In genomic region chr7:128410092-128410665, GRCh38 we compare ENCODE assay signal across 8 cellular contexts. TPM values are rescaled to one million over a fixed set of nuclear protein-coding genes. Genes with fewer than 3 reads are reported as not detected.
DNase-seq lines count a peak whose midpoint lies in the region; ATAC-seq and TF ChIP-seq lines count a peak whose summit lies in the region.

No MANE protein-coding gene starts in this region.

- H3K27ac Mint-ChIP-seq in natural killer cell treated with Interleukin-12 subunit alpha and Interleukin-12 subunit beta and Interleukin-15 and Interleukin-18, amount 100 ng/mL, for 72 hours: peak overlapping the region in 1 of 2 donors; percentile 73

- H3K4me3 Mint-ChIP-seq in natural killer cell treated with Interleukin-12 subunit alpha and Interleukin-12 subunit beta and Interleukin-15 and Interleukin-18, amount 100 ng/mL, for 72 hours: peak overlapping the region; percentile 90

- no peaks in the 10 kb centered on the region for H3K36me3 ChIP-seq in esophagus muscularis mucosa
- H3K36me3 ChIP-seq in testis (ENCODE audit: low read depth, missing control alignments): no peaks in the 10 kb centered on the region

- TF ChIP-seq POLR2A in esophagus muscularis mucosa (IDR thresholded peaks at IDR 0.05; ENCODE audit: low read depth) (no peak), testis (IDR thresholded peaks at IDR 0.05) (no peak)

- H3K27me3 ChIP-seq in esophagus muscularis mucosa: no peaks in the 10 kb centered on the region
- no peaks in the 10 kb centered on the region for H3K27me3 ChIP-seq in testis

- H3K27ac ChIP-seq in esophagus muscularis mucosa (replicated peaks in 1 of 4) (peak overlapping the region; percentile 89 to 97 (median 92)), testis (peak overlapping the region; percentile 83 to 89)

- TF ChIP-seq EP300 in esophagus muscularis mucosa (IDR thresholded peaks at IDR 0.05): no peak

- no peaks in the 10 kb centered on the region for H3K9me3 Mint-ChIP-seq in natural killer cell treated with Interleukin-12 subunit alpha and Interleukin-12 subunit beta and Interleukin-15 and Interleukin-18, amount 100 ng/mL, for 72 hours

- intact Hi-C loops in esophagus muscularis mucosa (cut with DNase I) (no loop called here), testis (cut with DNase I; ENCODE audit: low total_unique reads) (no loop called here)

- DNase-seq in activated effector memory CD4-positive, alpha-beta T cell treated with anti-CD3 and anti-CD28 coated beads, Interleukin-2, amount 50 U/mL, for 16 hours: peak; percentile 86
- DNase-seq in activated effector memory CD4-positive, alpha-beta T cell treated with Interleukin-2 at 50 U/mL for 16 hours: no peak
- DNase-seq in NCI-H526 treated with DMSO at 0.1 percent for 48 hours (lab: John Stamatoyannopoulos, UW) (peak; percentile 62), activated T-cell treated with anti-CD3 and anti-CD28 coated beads for 24 hours (ENCODE audit: low read depth) (peak; percentile 40), esophagus muscularis mucosa (ENCODE audit: extremely low spot score) (peak; percentile 94), testis (peak; percentile 55)
- peak; percentile 76 for DNase-seq in natural killer cell treated with Interleukin-12 subunit alpha and Interleukin-12 subunit beta and Interleukin-15 and Interleukin-18, amount 100 ng/mL, for 72 hours (ENCODE audit: low spot score)

- peaks cover 40 to 52% (median 48%) of the 10 kb centered on the region in 4 donors for H3K4me1 ChIP-seq in esophagus muscularis mucosa
- peaks cover 20% of the 10 kb centered on the region for H3K4me1 ChIP-seq in testis

- 1% methylated on average over 29 of the region's 31 CpGs for WGBS in esophagus muscularis mucosa
- 0 to 2% methylated on average over 17 to 25 of the region's 31 CpGs for WGBS in testis, 2 donors

- peak overlapping the region; percentile 63 to 91 (median 71) for H3K4me3 ChIP-seq in esophagus muscularis mucosa
- H3K4me3 ChIP-seq in testis: peak overlapping the region; percentile 66 to 76

- H3K27me3 Mint-ChIP-seq in natural killer cell treated with Interleukin-12 subunit alpha and Interleukin-12 subunit beta and Interleukin-15 and Interleukin-18, amount 100 ng/mL, for 72 hours: no peaks in the 10 kb centered on the region

- ATAC-seq in HG02981 (IDR thresholded peaks at IDR 0.05; ENCODE audit: unreplicated experiment): peak; percentile 18
- peak; percentile 43 to 58 for ATAC-seq in natural killer cell treated with Interleukin-12 subunit alpha and Interleukin-12 subunit beta and Interleukin-15 and Interleukin-18, amount 100 ng/mL, for 72 hours

- H3K9me3 ChIP-seq in esophagus muscularis mucosa: no peaks in the 10 kb centered on the region
- no peaks in the 10 kb centered on the region for H3K9me3 ChIP-seq in testis

- H3K4me1 Mint-ChIP-seq in natural killer cell treated with Interleukin-12 subunit alpha and Interleukin-12 subunit beta and Interleukin-15 and Interleukin-18, amount 100 ng/mL, for 72 hours (ENCODE audit: low read depth in 2 of 2): peaks cover 10 to 19% of the 10 kb centered on the region in 2 donors

- H3K36me3 Mint-ChIP-seq in natural killer cell treated with Interleukin-12 subunit alpha and Interleukin-12 subunit beta and Interleukin-15 and Interleukin-18, amount 100 ng/mL, for 72 hours: no peaks in the 10 kb centered on the region

- no peak for TF ChIP-seq CTCF in esophagus muscularis mucosa (IDR thresholded peaks at IDR 0.05)
- no peak for TF ChIP-seq CTCF in testis (IDR thresholded peaks at IDR 0.05)

RNA-seq across cellular contexts. Expression of gene IMPDH1, which starts 0.4 kb away (rescaled TPM):
- total RNA-seq in esophagus muscularis mucosa: 10 to 100 TPM; 29.1 to 72.1 (median 56.0) TPM
- 10 to 100 TPM; 15.8 to 34.5 TPM for total RNA-seq in natural killer cell treated with Interleukin-12 subunit alpha and Interleukin-12 subunit beta and Interleukin-15 and Interleukin-18, amount 100 ng/mL, for 72 hours
- 10 to 100 TPM; 48.3 to 64.5 TPM for total RNA-seq in testis
- polyA plus RNA-seq in testis (ENCODE audit: insufficient read depth, low read depth, low replicate concordance): 32.3 TPM

RNA-seq across cellular contexts. Expression of gene HILPDA, which starts 45.5 kb away (rescaled TPM):
- total RNA-seq in esophagus muscularis mucosa: 10 to 100 TPM in 1 of 4 donors, 1 to 10 TPM in 3; 4.1 to 15.1 (median 5.8) TPM
- 1 to 10 TPM; 3.8 to 9.1 TPM for total RNA-seq in natural killer cell treated with Interleukin-12 subunit alpha and Interleukin-12 subunit beta and Interleukin-15 and Interleukin-18, amount 100 ng/mL, for 72 hours
- total RNA-seq in testis: 10 to 100 TPM; 34.3 to 44.8 TPM
- polyA plus RNA-seq in testis (ENCODE audit: insufficient read depth, low read depth, low replicate concordance): 31.4 TPM

RNA-seq across cellular contexts. Expression of gene PRRT4, which starts 48.7 kb away (rescaled TPM):
- total RNA-seq in esophagus muscularis mucosa: 1 to 10 TPM in 1 of 4 donors, under 1 TPM in 2, not detected in 1; 0.42 to 1.8 (median 0.78) TPM
- not detected for total RNA-seq in natural killer cell treated with Interleukin-12 subunit alpha and Interleukin-12 subunit beta and Interleukin-15 and Interleukin-18, amount 100 ng/mL, for 72 hours
- 1 to 10 TPM in 1 of 2 donors, under 1 TPM in 1; 0.16 to 1.1 TPM for total RNA-seq in testis
- polyA plus RNA-seq in testis (ENCODE audit: insufficient read depth, low read depth, low replicate concordance): 1.1 TPM
